15 cellular contexts compared by ENCODE assay signal in genomic region chr13:39095500-39095899, GRCh38. TPM values are rescaled to one million over a fixed set of nuclear protein-coding genes. Genes with fewer than 3 reads are reported as not detected.
DNase-seq lines count a peak whose midpoint lies in the region; ATAC-seq lines count a peak whose summit lies in the region.
"Had no signal": no experiment of that assay in that cellular context is flagged by ENCODE, and none has a peak within 500 bp of the region (broad histone marks: within the 10 kb centered on the region; RNA-seq: fewer than 3 reads in every experiment).

No MANE protein-coding gene starts in this region.

- H3K9ac ChIP-seq in BLaER1 = peak overlapping the region; percentile 59; the same call in 1 of the 2 replicates

- H4K20me1 ChIP-seq in BLaER1 = no peaks in the 10 kb centered on the region

- peak overlapping the region; percentile 65 for H3K27ac ChIP-seq in BLaER1
- H3K27ac ChIP-seq: hepatocyte, psoas muscle, upper lobe of right lung had no signal

- H3K4me3 ChIP-seq in BLaER1 = peak overlapping the region; percentile 26; the same call in 1 of the 2 replicates
- H3K4me3 ChIP-seq: hepatocyte, K562, psoas muscle, upper lobe of right lung had no signal

- H3K27me3 ChIP-seq in BLaER1 = no peaks in the 10 kb centered on the region
- H3K27me3 ChIP-seq: hepatocyte, upper lobe of right lung had no signal

- peak; percentile 50 for ATAC-seq in GM18502 (IDR thresholded peaks at IDR 0.05; ENCODE audit: poor library complexity, unreplicated experiment)
- ATAC-seq in HG02610 (IDR thresholded peaks at IDR 0.05; ENCODE audit: unreplicated experiment) = peak; percentile 72
- no peak for ATAC-seq in HG03571 (IDR thresholded peaks at IDR 0.05; ENCODE audit: unreplicated experiment)
- no peak for ATAC-seq in GM19455 (IDR thresholded peaks at IDR 0.05; ENCODE audit: unreplicated experiment)
- ATAC-seq: K562, psoas muscle, upper lobe of right lung had no signal

- no peaks in the 10 kb centered on the region for H3K36me3 ChIP-seq in BLaER1
- H3K36me3 ChIP-seq: upper lobe of right lung had no signal

- peaks cover 34% of the 10 kb centered on the region for H3K4me1 ChIP-seq in BLaER1
- H3K4me1 ChIP-seq: psoas muscle, upper lobe of right lung had no signal

- no peaks in the 10 kb centered on the region for H3K9me3 ChIP-seq in BLaER1
- H3K9me3 ChIP-seq: psoas muscle, upper lobe of right lung had no signal

- H3K4me2 ChIP-seq in BLaER1 = peak overlapping the region; percentile 72
- H3K4me2 ChIP-seq: hepatocyte had no signal

- DNase-seq in RPMI8226 (peak; percentile 20), HuH-7 (ENCODE audit: low spot score) (no peak), occipital lobe (lab: John Stamatoyannopoulos, UW) (no peak)
- DNase-seq: DMS79, HFFc6, NCI-H1417 treated with DMSO at 0.1 percent for 48 hours, psoas muscle, upper lobe of right lung had no signal

RNA-seq across cellular contexts. Expression of gene NHLRC3, which starts 57.2 kb away (rescaled TPM):
- 51.8 TPM for total RNA-seq in occipital lobe

RNA-seq across cellular contexts. Expression of gene PROSER1, which starts 57.6 kb away (rescaled TPM):
- 33.1 TPM for total RNA-seq in occipital lobe

Comparison
In these comparisons a context has a peak if more than half of its experiments do, and no peak if none do; other contexts are left out.
1. ATAC-seq: peak in GM18502 (single experiment) and HG02610 (single experiment); none in HG03571 (single experiment) and GM19455 (single experiment).